13 cellular contexts compared by ENCODE assay signal in genomic region chr9:91945277-91946074, GRCh38. TPM values are rescaled to one million over a fixed set of nuclear protein-coding genes. Genes with fewer than 3 reads are reported as not detected.
A peak's percentile ranks its signal among the peaks of the same experiment; 100 is the strongest.
DNase-seq lines count a peak whose midpoint lies in the region; ATAC-seq, FAIRE-seq and TF ChIP-seq lines count a peak whose summit lies in the region.
"Had no signal": no experiment of that assay in that cellular context is flagged by ENCODE, and none has a peak within 500 bp of the region (broad histone marks: within the 10 kb centered on the region; RNA-seq: fewer than 3 reads in every experiment).

No MANE protein-coding gene starts in this region.

- ATAC-seq in left lung = peak; percentile 41

- H3K36me3 Mint-ChIP-seq in MCF 10A (ENCODE audit: insufficient read depth, unreplicated experiment) = no peaks in the 10 kb centered on the region
- H3K36me3 Mint-ChIP-seq: memory B cell had no signal

- in situ Hi-C loops in T47D (cut with HindIII; ENCODE audit: low pct_unique_long_range_greater_than_20kb, low sequenced_read_pairs) = no loop called here

- no peaks in the 10 kb centered on the region for H3K9me3 ChIP-seq in colonic mucosa
- H3K9me3 ChIP-seq in left lung = no peaks in the 10 kb centered on the region
- no peaks in the 10 kb centered on the region for H3K9me3 ChIP-seq in kidney (ENCODE audit: control insufficient read depth in 1 of 2, low read length in 2 of 2)

- H3K27ac ChIP-seq in colonic mucosa (peak overlapping the region; percentile 49), left lung (peak overlapping the region in 1 of 2 donors; percentile 58), kidney (ENCODE audit: low read depth in 2 of 2, low read length in 2 of 2) (peak overlapping the region in 1 of 2 donors; percentile 53)

- DNase-seq in T47D (ENCODE audit: low read depth in 1 of 2, low spot score in 1 of 2) (peak; percentile 50 to 92), MCF 10A (ENCODE audit: unreplicated experiment) (no peak), colonic mucosa (peak; percentile 58), left lung (no peak), ureter (ENCODE audit: low spot score) (peak; percentile 76), kidney glomerular epithelial cell (lab: John Stamatoyannopoulos, UW) (no peak), kidney (no peak)
- no peak for DNase-seq in activated CD4-positive, alpha-beta T cell treated with anti-CD3 and anti-CD28 coated beads for 4 hours
- DNase-seq: activated effector memory CD4-positive, alpha-beta T cell treated with Interleukin-2 at 50 U/mL for 16 hours; stimulated activated CD4-positive, alpha-beta T cell treated with anti-CD3 and anti-CD28 coated beads, Interleukin-1b, Interleukin-23, amount 100 ng/mL, for 48 hours had no signal

- no peak overlapping the region for H3K4me3 Mint-ChIP-seq in MCF 10A (ENCODE audit: unreplicated experiment)
- H3K4me3 Mint-ChIP-seq: B cell, memory B cell had no signal

- no peak for TF ChIP-seq CTCF in MCF 10A (IDR thresholded peaks at IDR 0.05; ENCODE audit: unreplicated experiment)
- no peak for TF ChIP-seq CTCF in colonic mucosa (IDR thresholded peaks at IDR 0.05)
- TF ChIP-seq CTCF in left lung (IDR thresholded peaks at IDR 0.05) = no peak
- no peak for TF ChIP-seq CTCF in kidney (IDR thresholded peaks at IDR 0.05; ENCODE audit: borderline replicate concordance, extremely low read depth, insufficient read depth)

- POLR2A ChIA-PET in MCF 10A (lab: Yijun Ruan, JAX) = interaction anchor here (0.7 to 1.0 kb wide), 2 partner anchors 9 to 1285 kb away, joined by 3 to 4 read pairs; no protein-coding TSS in a partner anchor

- H3K4me3 ChIP-seq in colonic mucosa (no peak overlapping the region), left lung (no peak overlapping the region), kidney (ENCODE audit: low read length in 2 of 2) (no peak overlapping the region)

- no peaks in the 10 kb centered on the region for H3K36me3 ChIP-seq in colonic mucosa
- H3K36me3 ChIP-seq in left lung = no peaks in the 10 kb centered on the region
- no peaks in the 10 kb centered on the region for H3K36me3 ChIP-seq in kidney (ENCODE audit: control insufficient read depth in 1 of 2, insufficient read depth in 2 of 2, low read length in 2 of 2)

- H3K4me1 ChIP-seq in colonic mucosa = no peaks in the 10 kb centered on the region
- H3K4me1 ChIP-seq in left lung = peaks cover 19% of the 10 kb centered on the region in 2 donors
- peaks cover 0 to 2% of the 10 kb centered on the region in 2 donors for H3K4me1 ChIP-seq in kidney (ENCODE audit: control insufficient read depth in 1 of 2, insufficient read depth in 1 of 2, low read depth in 1 of 2, low read length in 2 of 2)

- FAIRE-seq in kidney (lab: Jason Lieb, UNC) = no peak
- FAIRE-seq: TTC549 had no signal

- H3K9me3 Mint-ChIP-seq in MCF 10A (ENCODE audit: unreplicated experiment) = no peaks in the 10 kb centered on the region

- peaks cover 27% of the 10 kb centered on the region for H3K27me3 ChIP-seq in colonic mucosa
- H3K27me3 ChIP-seq in left lung = peaks cover 43 to 60% of the 10 kb centered on the region in 2 donors

- no TSS peak for BruUV-seq in MCF 10A (replicated peaks; lab: Mats Ljungman, UMichigan)

- peaks cover 16% of the 10 kb centered on the region for H3K27me3 Mint-ChIP-seq in MCF 10A (ENCODE audit: insufficient read depth, unreplicated experiment)

- CTCF ChIA-PET in MCF 10A (lab: Yijun Ruan, JAX) = interaction anchor here (0.5 to 1.0 kb wide), 6 partner anchors 9 to 1031 kb away, joined by 3 to 5 read pairs (median 3); no protein-coding TSS in a partner anchor

- no peaks in the 10 kb centered on the region for H3K4me1 Mint-ChIP-seq in MCF 10A (ENCODE audit: insufficient read depth, unreplicated experiment)

- no peak overlapping the region for H3K9ac ChIP-seq in colonic mucosa (ENCODE audit: low read depth in 2 of 2, low read length in 2 of 2)
- H3K9ac ChIP-seq in kidney (ENCODE audit: low read length in 2 of 2) = no peak overlapping the region

- H3K27ac Mint-ChIP-seq in MCF 10A (ENCODE audit: low read depth, unreplicated experiment) = no peak overlapping the region
- H3K27ac Mint-ChIP-seq: B cell, memory B cell had no signal

- intact Hi-C loops in MCF 10A (cut with micrococcal nuclease) (no loop called here), colonic mucosa (cut with DNase I) (no loop called here), left lung (cut with DNase I) (no loop called here), kidney (cut with DNase I) (no loop called here)

RNA-seq across cellular contexts. Expression of gene ROR2, which starts 4.6 kb away (rescaled TPM):
- total RNA-seq in MCF 10A (2022) (0.10 and 0.84 TPM in 2 replicates), colonic mucosa (1 to 10 TPM; 1.7 to 9.1 TPM), left lung (10 to 100 TPM; 11.5 to 11.8 TPM), ureter (16.7 TPM), kidney (5.7 TPM)
- 1.5 TPM for polyA plus RNA-seq in kidney (ENCODE audit: insufficient read depth, low read depth, low replicate concordance)

Comparison
In these comparisons a context has a peak if more than half of its experiments do, and no peak if none do; other contexts are left out.
1. DNase-seq: peak in T47D (2 of 2), colonic mucosa (single experiment) and ureter (single experiment); none in MCF 10A (single experiment), left lung (0 of 2), activated CD4-positive, alpha-beta T cell treated with anti-CD3 and anti-CD28 coated beads for 4 hours (0 of 2), kidney glomerular epithelial cell (single experiment) and kidney (single experiment).